Comparison of ENCODE assay signal across 9 cellular contexts in genomic region chr4:93828830-93829530, GRCh38. TPM values are rescaled to one million over a fixed set of nuclear protein-coding genes. Genes with fewer than 3 reads are reported as not detected.
DNase-seq lines count a peak whose midpoint lies in the region; ATAC-seq and TF ChIP-seq lines count a peak whose summit lies in the region.
"Had no signal": no experiment of that assay in that cellular context is flagged by ENCODE, and none has a peak within 500 bp of the region (broad histone marks: within the 10 kb centered on the region; RNA-seq: fewer than 3 reads in every experiment).

No MANE protein-coding gene starts in this region.

- no peaks in the 10 kb centered on the region for H3K36me3 ChIP-seq in H7 (replicated peaks; ENCODE audit: control insufficient read depth, insufficient read depth, low read length)
- no peaks in the 10 kb centered on the region for H3K36me3 ChIP-seq in SJSA1
- H3K36me3 ChIP-seq in heart right ventricle = no peaks in the 10 kb centered on the region
- no peaks in the 10 kb centered on the region for H3K36me3 ChIP-seq in skeletal muscle satellite cell (ENCODE audit: insufficient read depth, low read length)

- H3K27ac ChIP-seq in SJSA1 (no peak overlapping the region), heart right ventricle (no peak overlapping the region)

- no peak overlapping the region for H3K9ac ChIP-seq in skeletal muscle satellite cell (ENCODE audit: low read depth, low read length)

- H3K27me3 ChIP-seq in H7 (ENCODE audit: control insufficient read depth, insufficient read depth, low read length) (peaks cover 80% of the 10 kb centered on the region), SJSA1 (replicated peaks) (peaks cover 77% of the 10 kb centered on the region), heart right ventricle (peaks cover 19 to 96% (median 87%) of the 10 kb centered on the region in 7 donors), skeletal muscle satellite cell (ENCODE audit: control insufficient read depth, insufficient read depth, low read length) (peaks cover 73% of the 10 kb centered on the region)

- TF ChIP-seq CTCF in heart right ventricle (IDR thresholded peaks at IDR 0.05) = no peak

- ATAC-seq in heart right ventricle (peak in 6 of 8 donors; percentile 16 to 44 (median 24)), HG02642 (IDR thresholded peaks at IDR 0.05; ENCODE audit: poor library complexity, unreplicated experiment) (no peak)

- H3K4me2 ChIP-seq in skeletal muscle satellite cell (ENCODE audit: low read length) = peak overlapping the region; percentile 59

- H3K9me3 ChIP-seq in SJSA1 (replicated peaks) (no peaks in the 10 kb centered on the region), heart right ventricle (no peaks in the 10 kb centered on the region), skeletal muscle satellite cell (replicated peaks; ENCODE audit: low read length) (no peaks in the 10 kb centered on the region)

- intact Hi-C loops in heart right ventricle (cut with DNase I) = no loop called here

- WGBS in heart right ventricle, 2 donors = 1% methylated on average over 49 of the region's 49 CpGs

- DNase-seq in H7 (peak; percentile 79), SJSA1 (ENCODE audit: low read depth in 1 of 2, low spot score in 2 of 2) (no peak), heart right ventricle (peak in 1 of 2 donors; percentile 11), mucosa of gallbladder (ENCODE audit: low spot score) (no peak), NCI-H146 (lab: John Stamatoyannopoulos, UW) (no peak)
- DNase-seq in activated CD4-positive, CD25-positive, alpha-beta regulatory T cell treated with anti-CD3 and anti-CD28 coated beads, Interleukin-2, amount 50 U/mL, for 72 hours = no peak
- DNase-seq: activated naive CD4-positive, alpha-beta T cell treated with anti-CD3 and anti-CD28 coated beads, Interleukin-2, amount 50 U/mL, for 16 hours had no signal

- H3K4me3 ChIP-seq in H7 (ENCODE audit: insufficient read depth, low read depth, low read length) (peak overlapping the region; percentile 62), SJSA1 (peak overlapping the region; percentile 10; the same call in 1 of the 2 replicates), heart right ventricle (peak overlapping the region; percentile 16 to 46 (median 32)), skeletal muscle satellite cell (ENCODE audit: low read length) (peak overlapping the region; percentile 39)

- H3K4me1 ChIP-seq in SJSA1 (replicated peaks) (peaks cover 15% of the 10 kb centered on the region), heart right ventricle (peaks cover 8 to 38% (median 22%) of the 10 kb centered on the region in 9 donors), skeletal muscle satellite cell (ENCODE audit: control insufficient read depth, insufficient read depth, low read length) (no peaks in the 10 kb centered on the region)

RNA-seq across cellular contexts. Expression of gene ATOH1, which starts 0.4 kb away (rescaled TPM):
- total RNA-seq in H7 (2014; rRNA removed; shearing (Covaris generic)) = 0.55 and 0.59 TPM in 2 replicates
- total RNA-seq in SJSA1 (2014; rRNA removed; shearing (Covaris generic)) = not detected in 2 replicates
- not detected for total RNA-seq in heart right ventricle
- polyA plus RNA-seq in heart right ventricle = not detected
- not detected in 2 replicates for total RNA-seq in skeletal muscle satellite cell (2012; rRNA removed)
- not detected for total RNA-seq in mucosa of gallbladder

Comparison
In these comparisons a context has a peak if more than half of its experiments do, and no peak if none do; other contexts are left out.
1. H3K4me3 ChIP-seq: peak in every context shown above with its lines; median percentile 62 in H7; 39 in skeletal muscle satellite cell; 32 in heart right ventricle; 10 in SJSA1.